ENCODE assay signal across 1 cellular context in genomic region chr20:21436186-21436585, GRCh38.
TF ChIP-seq lines count a peak whose summit lies in the region.

No MANE protein-coding gene starts in this region.

TF ChIP-seq in HCT116, 20 proteins besides CTCF, POLR2A, EP300 and RAD21 (continued from another document):
- no peak for TF ChIP-seq REST (IDR thresholded peaks at IDR 0.05; ENCODE audit: low read depth)
- TF ChIP-seq TCF7L2 (IDR thresholded peaks at IDR 0.05; ENCODE audit: borderline replicate concordance, extremely low read depth, insufficient read depth, insufficient read length): no peak
- no peak for TF ChIP-seq EGR1 (IDR thresholded peaks at IDR 0.05; ENCODE audit: low read depth)
- no peak for TF ChIP-seq SRF (IDR thresholded peaks at IDR 0.05; ENCODE audit: low read depth)
- 0 out of 2 replicates have a peak, but pooled peaks have one; percentile 25 for TF ChIP-seq FOSL1 (IDR thresholded peaks at IDR 0.05; ENCODE audit: low read depth)
- no peak for TF ChIP-seq ZNF274 (IDR thresholded peaks at IDR 0.05; ENCODE audit: low read depth, low read length)
- no peak for TF ChIP-seq POLR2AphosphoS5 (IDR thresholded peaks at IDR 0.05; ENCODE audit: low read depth, low read length)
